In the genomic region with DNA sequence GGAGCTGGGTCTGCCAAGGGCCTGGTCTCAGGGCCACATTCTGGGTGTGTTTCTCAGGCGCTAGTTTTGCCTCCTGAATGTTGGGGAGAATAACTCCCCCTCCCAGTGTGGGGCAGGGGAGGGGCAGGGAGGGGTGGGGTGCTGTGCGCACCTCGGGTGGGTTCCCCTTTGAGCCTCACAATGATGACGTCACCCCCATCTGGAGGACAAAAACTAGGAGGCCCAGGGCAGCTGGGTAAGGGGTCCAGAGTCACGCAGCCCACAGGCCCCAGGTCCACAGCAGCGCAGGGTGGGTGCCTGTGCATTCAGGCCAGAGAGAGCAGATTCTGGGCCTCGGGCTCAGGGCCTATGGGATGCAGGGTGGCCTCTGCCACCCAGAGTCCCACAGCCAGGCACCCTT, we compare ENCODE assay signal across 9 cellular contexts. TPM values are rescaled to one million over a fixed set of nuclear protein-coding genes. Genes with fewer than 3 reads are reported as not detected.
"Had no signal": no experiment of that assay in that cellular context is flagged by ENCODE, and none has a peak within 500 bp of the region (broad histone marks: within the 10 kb centered on the region; RNA-seq: fewer than 3 reads in every experiment).

No MANE protein-coding gene starts in this region.

- H2AFZ ChIP-seq: GM23248 had no signal

- H3K9ac ChIP-seq: GM23248 had no signal

- H3K27ac ChIP-seq: GM23248, HL-60 had no signal

- H3K4me3 ChIP-seq: GM23248 had no signal

- FAIRE-seq: H54 had no signal

- DNase-seq: GM23248, GOT3, H9, HCEC 1CT, IMR-90, KBM-7 had no signal

RNA-seq across cellular contexts. Expression of a gene that starts 23.7 kb away (rescaled TPM):
- total RNA-seq: GM23248, HT1080, IMR-90 had no signal
- polyA plus RNA-seq: GM23248, IMR-90 had no signal
